ENCODE assay signal across 8 cellular contexts in the genomic region with DNA sequence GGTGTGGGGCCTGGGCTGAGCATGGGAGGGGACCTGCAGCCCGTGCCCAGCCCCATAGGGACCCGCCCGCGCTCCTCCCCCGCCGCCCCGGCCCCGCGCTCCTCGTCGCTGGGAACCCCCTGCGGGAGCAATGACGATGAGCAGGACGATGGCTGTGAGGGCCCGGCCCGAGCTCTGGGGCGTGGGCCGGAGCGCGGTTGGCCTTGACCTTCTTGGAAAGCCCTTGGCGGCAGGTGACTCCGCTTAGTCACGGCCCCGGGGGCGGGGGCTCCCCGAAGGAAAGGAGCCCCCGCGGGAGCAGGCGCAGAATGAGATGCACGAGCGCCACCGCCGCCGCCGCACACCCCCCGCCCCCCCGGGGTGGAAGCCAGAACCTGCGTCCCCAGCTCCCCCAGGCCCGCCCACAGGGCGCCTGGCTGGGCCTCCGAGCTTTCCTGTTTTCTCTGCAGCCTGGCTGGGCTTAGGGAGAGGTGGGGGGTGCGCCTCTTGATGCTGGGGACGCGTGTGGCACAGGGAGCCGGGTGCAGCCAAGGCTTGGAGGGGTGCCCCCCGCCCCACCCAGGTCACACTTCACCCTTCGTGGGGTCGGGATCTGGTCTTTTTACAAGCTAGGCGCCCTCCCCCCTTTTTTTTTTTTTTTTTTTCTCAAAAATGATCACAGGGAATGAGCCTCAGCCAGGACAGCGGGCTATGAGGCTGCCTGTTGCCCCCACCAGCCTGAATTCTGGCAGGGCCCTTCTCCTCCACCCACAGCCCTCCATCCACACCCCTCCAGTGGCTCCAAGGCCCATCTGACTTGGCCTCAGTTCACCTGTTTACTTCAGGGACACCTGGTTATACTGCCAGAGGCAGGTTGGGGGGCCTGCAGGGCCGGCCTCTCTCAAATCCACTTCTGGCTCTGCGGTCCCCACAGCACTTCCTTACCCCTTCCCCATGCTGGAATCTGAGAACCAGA. TPM values are rescaled to one million over a fixed set of nuclear protein-coding genes. Genes with fewer than 3 reads are reported as not detected.
A peak's percentile ranks its signal among the peaks of the same experiment; 100 is the strongest.
DNase-seq lines count a peak whose midpoint lies in the region; ATAC-seq and TF ChIP-seq lines count a peak whose summit lies in the region.

No MANE protein-coding gene starts in this region.

- TF ChIP-seq CTCF in parathyroid adenoma (IDR thresholded peaks at IDR 0.05): no peak
- no peak for TF ChIP-seq CTCF in transverse colon (IDR thresholded peaks at IDR 0.05)

- peak; percentile 47 for TF ChIP-seq POLR2A in transverse colon (IDR thresholded peaks at IDR 0.05)

- H3K9ac ChIP-seq in SK-N-MC (ENCODE audit: insufficient read length) (peak overlapping the region; percentile 23), parathyroid adenoma (no peak overlapping the region)

- DNase-seq in Caki2 (ENCODE audit: low read depth) (peak; percentile 95), HT1080 (ENCODE audit: low read depth) (peak; percentile 85), SK-N-MC (ENCODE audit: low read depth, low spot score) (no peak), Right ventricle myocardium inferior (ENCODE audit: missing footprints) (peak; percentile 96), transverse colon (peak; percentile 92)
- peak; percentile 94 for DNase-seq in activated naive CD4-positive, alpha-beta T cell treated with anti-CD3 and anti-CD28 coated beads, Interleukin-2, amount 50 U/mL, for 16 hours

- ATAC-seq in GM21390 (IDR thresholded peaks at IDR 0.05; ENCODE audit: unreplicated experiment) (peak; percentile 56), Right ventricle myocardium inferior (peak; percentile 59)

- no peaks in the 10 kb centered on the region for H3K36me3 ChIP-seq in SK-N-MC (ENCODE audit: insufficient read depth, low read length)
- no peaks in the 10 kb centered on the region for H3K36me3 ChIP-seq in parathyroid adenoma (ENCODE audit: control insufficient read depth, insufficient read depth, low read length)
- no peaks in the 10 kb centered on the region for H3K36me3 ChIP-seq in transverse colon

- H3K9me3 ChIP-seq in SK-N-MC (ENCODE audit: low read depth, low read length): no peaks in the 10 kb centered on the region
- H3K9me3 ChIP-seq in parathyroid adenoma (ENCODE audit: control insufficient read depth, low read length): no peaks in the 10 kb centered on the region
- no peaks in the 10 kb centered on the region for H3K9me3 ChIP-seq in transverse colon

- peak overlapping the region; percentile 84 for H3K4me3 ChIP-seq in SK-N-MC
- H3K4me3 ChIP-seq in parathyroid adenoma (ENCODE audit: low read depth, low read length): peak overlapping the region; percentile 41
- peak overlapping the region; percentile 33 to 44 (median 39) for H3K4me3 ChIP-seq in transverse colon

- WGBS in transverse colon (ENCODE audit: low coverage in 1 of 2), 2 donors: 10% methylated on average over 19 of the region's 52 CpGs; no CpG with 5 or more reads in 1 of the 2 donors

- H3K79me2 ChIP-seq in parathyroid adenoma: no peaks in the 10 kb centered on the region

- H3K4me2 ChIP-seq in parathyroid adenoma (ENCODE audit: low read length): peak overlapping the region; percentile 47

- intact Hi-C loops in Right ventricle myocardium inferior (cut with DNase I): loop anchor here (1.0 kb wide), 1 partner anchor 24 kb away; a partner anchor contains a TSS
- intact Hi-C loops in transverse colon (cut with DNase I; ENCODE audit: low total_unique reads): no loop called here

- in situ Hi-C loops in Caki2 (cut with HindIII; ENCODE audit: low pct_unique_long_range_greater_than_20kb, low sequenced_read_pairs) (no loop called here), transverse colon (cut with MboI; ENCODE audit: low pct_ligation_motif_present in 1 of 4, low pct_unique_long_range_greater_than_20kb in 1 of 4, low sequenced_read_pairs in 3 of 4) (loop anchor here in 1 of 4 donors (10.0 kb wide), 1 partner anchor 49 kb away; no protein-coding TSS in a partner anchor)

- peaks cover 5% of the 10 kb centered on the region for H3K4me1 ChIP-seq in parathyroid adenoma
- peaks cover 36 to 53% (median 40%) of the 10 kb centered on the region in 4 donors for H3K4me1 ChIP-seq in transverse colon

- H2AFZ ChIP-seq in parathyroid adenoma: peak overlapping the region; percentile 83

- H3K27me3 ChIP-seq in parathyroid adenoma (ENCODE audit: control insufficient read depth, insufficient read depth, low read length): no peaks in the 10 kb centered on the region
- no peaks in the 10 kb centered on the region for H3K27me3 ChIP-seq in transverse colon

- TF ChIP-seq EP300 in transverse colon (IDR thresholded peaks at IDR 0.05; ENCODE audit: low read depth): peak; percentile 77

- H3K27ac ChIP-seq in SK-N-MC: peak overlapping the region; percentile 77
- H3K27ac ChIP-seq in parathyroid adenoma: peak overlapping the region; percentile 73
- peak overlapping the region; percentile 86 to 97 (median 92) for H3K27ac ChIP-seq in transverse colon

RNA-seq across cellular contexts. Expression of a gene that starts 17.9 kb away (rescaled TPM):
- 44.7 and 60.4 TPM in 2 replicates for total RNA-seq in Caki2 (2014; rRNA removed; shearing (Covaris generic); ENCODE audit: low replicate concordance)
- total RNA-seq in HT1080 (2014; rRNA removed; shearing (Covaris generic)): 38.7 and 53.1 TPM in 2 replicates
- polyA plus RNA-seq in HT1080 (2015; cell fraction: cytosol; rRNA removed): 44.8 and 48.4 TPM in 2 replicates
- polyA plus RNA-seq in HT1080 (2015; cell fraction: nucleus; rRNA removed): 51.8 and 53.0 TPM in 2 replicates
- 30.6 TPM for total RNA-seq in Right ventricle myocardium inferior
- 10 to 100 TPM; 31.0 to 37.9 (median 36.4) TPM for total RNA-seq in transverse colon

RNA-seq across cellular contexts. Expression of a gene that starts 18.1 kb away (rescaled TPM):
- 39.1 and 45.1 TPM in 2 replicates for total RNA-seq in Caki2 (2014; rRNA removed; shearing (Covaris generic); ENCODE audit: low replicate concordance)
- total RNA-seq in HT1080 (2014; rRNA removed; shearing (Covaris generic)): 21.7 and 23.1 TPM in 2 replicates
- 18.0 and 19.7 TPM in 2 replicates for polyA plus RNA-seq in HT1080 (2015; cell fraction: cytosol; rRNA removed)
- polyA plus RNA-seq in HT1080 (2015; cell fraction: nucleus; rRNA removed): 18.8 and 22.8 TPM in 2 replicates
- total RNA-seq in Right ventricle myocardium inferior (16.4 TPM), transverse colon (10 to 100 TPM; 10.1 to 24.4 (median 18.3) TPM)

RNA-seq across cellular contexts. Expression of a gene that starts 24.3 kb away (rescaled TPM):
- total RNA-seq in Caki2 (2014; rRNA removed; shearing (Covaris generic); ENCODE audit: low replicate concordance): 138 and 142 TPM in 2 replicates
- total RNA-seq in HT1080 (2014; rRNA removed; shearing (Covaris generic)): 56.8 and 58.1 TPM in 2 replicates
- polyA plus RNA-seq in HT1080 (2015; cell fraction: cytosol; rRNA removed): 51.0 and 59.1 TPM in 2 replicates
- 53.4 and 59.0 TPM in 2 replicates for polyA plus RNA-seq in HT1080 (2015; cell fraction: nucleus; rRNA removed)
- total RNA-seq in Right ventricle myocardium inferior (56.9 TPM), transverse colon (100 to 1,000 TPM; 115 to 290 (median 147) TPM)
